ENCODE assay signal across 1 cellular context in genomic region chr6:4620284-4621228, GRCh38.
A peak's percentile ranks its signal among the peaks of the same experiment; 100 is the strongest.
TF ChIP-seq lines count a peak whose summit lies in the region.

No MANE protein-coding gene starts in this region.

TF ChIP-seq in K562, 482 proteins besides CTCF, POLR2A, EP300 and RAD21 (continued from another document and continues in another):
- TF ChIP-seq, protein P1, sequence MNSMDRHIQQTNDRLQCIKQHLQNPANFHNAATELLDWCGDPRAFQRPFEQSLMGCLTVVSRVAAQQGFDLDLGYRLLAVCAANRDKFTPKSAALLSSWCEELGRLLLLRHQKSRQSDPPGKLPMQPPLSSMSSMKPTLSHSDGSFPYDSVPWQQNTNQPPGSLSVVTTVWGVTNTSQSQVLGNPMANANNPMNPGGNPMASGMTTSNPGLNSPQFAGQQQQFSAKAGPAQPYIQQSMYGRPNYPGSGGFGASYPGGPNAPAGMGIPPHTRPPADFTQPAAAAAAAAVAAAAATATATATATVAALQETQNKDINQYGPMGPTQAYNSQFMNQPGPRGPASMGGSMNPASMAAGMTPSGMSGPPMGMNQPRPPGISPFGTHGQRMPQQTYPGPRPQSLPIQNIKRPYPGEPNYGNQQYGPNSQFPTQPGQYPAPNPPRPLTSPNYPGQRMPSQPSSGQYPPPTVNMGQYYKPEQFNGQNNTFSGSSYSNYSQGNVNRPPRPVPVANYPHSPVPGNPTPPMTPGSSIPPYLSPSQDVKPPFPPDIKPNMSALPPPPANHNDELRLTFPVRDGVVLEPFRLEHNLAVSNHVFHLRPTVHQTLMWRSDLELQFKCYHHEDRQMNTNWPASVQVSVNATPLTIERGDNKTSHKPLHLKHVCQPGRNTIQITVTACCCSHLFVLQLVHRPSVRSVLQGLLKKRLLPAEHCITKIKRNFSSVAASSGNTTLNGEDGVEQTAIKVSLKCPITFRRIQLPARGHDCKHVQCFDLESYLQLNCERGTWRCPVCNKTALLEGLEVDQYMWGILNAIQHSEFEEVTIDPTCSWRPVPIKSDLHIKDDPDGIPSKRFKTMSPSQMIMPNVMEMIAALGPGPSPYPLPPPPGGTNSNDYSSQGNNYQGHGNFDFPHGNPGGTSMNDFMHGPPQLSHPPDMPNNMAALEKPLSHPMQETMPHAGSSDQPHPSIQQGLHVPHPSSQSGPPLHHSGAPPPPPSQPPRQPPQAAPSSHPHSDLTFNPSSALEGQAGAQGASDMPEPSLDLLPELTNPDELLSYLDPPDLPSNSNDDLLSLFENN (IDR thresholded peaks at IDR 0.05; ENCODE audit: low read depth in 2 of 2, low read length in 2 of 2): peak in 1 of 2 experiments; percentile 93; a peak in 2 of 4 replicates
- no peak for TF ChIP-seq KLF10 (CRISPR knock-in tag; IDR thresholded peaks at IDR 0.05)
- peak; percentile 66; the same call in 1 of the 2 replicates for TF ChIP-seq TARDBP (IDR thresholded peaks at IDR 0.05)
- no peak for TF ChIP-seq TSHZ1 (CRISPR knock-in tag; IDR thresholded peaks at IDR 0.05)
- TF ChIP-seq TEAD1 (CRISPR knock-in tag; IDR thresholded peaks at IDR 0.05): peak; percentile 61 to 69; a peak in 1 of 4 replicates
- TF ChIP-seq SMARCC2 (IDR thresholded peaks at IDR 0.05; ENCODE audit: low read depth): peak; percentile 84
- TF ChIP-seq TOE1 (IDR thresholded peaks at IDR 0.05; ENCODE audit: borderline replicate concordance): no peak
- TF ChIP-seq TOE1 (CRISPR knock-in tag; IDR thresholded peaks at IDR 0.05; ENCODE audit: borderline replicate concordance, low read depth): no peak
- TF ChIP-seq, protein P2, sequence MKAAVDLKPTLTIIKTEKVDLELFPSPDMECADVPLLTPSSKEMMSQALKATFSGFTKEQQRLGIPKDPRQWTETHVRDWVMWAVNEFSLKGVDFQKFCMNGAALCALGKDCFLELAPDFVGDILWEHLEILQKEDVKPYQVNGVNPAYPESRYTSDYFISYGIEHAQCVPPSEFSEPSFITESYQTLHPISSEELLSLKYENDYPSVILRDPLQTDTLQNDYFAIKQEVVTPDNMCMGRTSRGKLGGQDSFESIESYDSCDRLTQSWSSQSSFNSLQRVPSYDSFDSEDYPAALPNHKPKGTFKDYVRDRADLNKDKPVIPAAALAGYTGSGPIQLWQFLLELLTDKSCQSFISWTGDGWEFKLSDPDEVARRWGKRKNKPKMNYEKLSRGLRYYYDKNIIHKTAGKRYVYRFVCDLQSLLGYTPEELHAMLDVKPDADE (conservative IDR thresholded peaks at IDR 0.05; ENCODE audit: control insufficient read depth, low read depth, low read length): no peak
- TF ChIP-seq BRD9 (IDR thresholded peaks at IDR 0.05; ENCODE audit: low read depth, partially characterized antibody): peak; percentile 51
- TF ChIP-seq DEAF1 (CRISPR knock-in tag; IDR thresholded peaks at IDR 0.05): 0 out of 2 replicates have a peak, but pooled peaks have one; percentile 6
- no peak for TF ChIP-seq ZNF507 (tag; conservative IDR thresholded peaks at IDR 0.05)
- TF ChIP-seq ZNF445 (CRISPR knock-in tag; IDR thresholded peaks at IDR 0.05; ENCODE audit: low read depth): no peak
- no peak for TF ChIP-seq BRCA1 (IDR thresholded peaks at IDR 0.05)
- no peak for TF ChIP-seq BRCA1 (CRISPR knock-in tag; IDR thresholded peaks at IDR 0.05)
- peak; percentile 98 for TF ChIP-seq ARID1B (IDR thresholded peaks at IDR 0.05)
- TF ChIP-seq DIDO1 (tag; IDR thresholded peaks at IDR 0.05; ENCODE audit: low read depth): peak; percentile 15; the same call in 1 of the 2 replicates
- no peak for TF ChIP-seq ZKSCAN8 (CRISPR knock-in tag; IDR thresholded peaks at IDR 0.05)
- peak; percentile 90 for TF ChIP-seq MBD2 (IDR thresholded peaks at IDR 0.05; ENCODE audit: borderline replicate concordance, low read depth)
- TF ChIP-seq FUS (optimal IDR thresholded peaks at IDR 0.05; ENCODE audit: low read depth, low read length): no peak
- TF ChIP-seq ZBTB11 (CRISPR knock-in tag; IDR thresholded peaks at IDR 0.05): peak in 1 of 3 experiments; percentile 69; a peak in 2 of 6 replicates
- TF ChIP-seq HOXB6 (CRISPR knock-in tag; IDR thresholded peaks at IDR 0.05; ENCODE audit: borderline replicate concordance): no peak
- TF ChIP-seq, protein P3, sequence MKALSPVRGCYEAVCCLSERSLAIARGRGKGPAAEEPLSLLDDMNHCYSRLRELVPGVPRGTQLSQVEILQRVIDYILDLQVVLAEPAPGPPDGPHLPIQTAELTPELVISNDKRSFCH (CRISPR knock-in tag; IDR thresholded peaks at IDR 0.05): no peak
- TF ChIP-seq, protein P3 (tag; IDR thresholded peaks at IDR 0.05): peak; percentile 78
- peak; percentile 90 for TF ChIP-seq CC2D1A (IDR thresholded peaks at IDR 0.05)
- 0 out of 2 replicates have a peak, but pooled peaks have one; percentile 77 for TF ChIP-seq NR2C2 (CRISPR knock-in tag; IDR thresholded peaks at IDR 0.05)
- TF ChIP-seq NR2C2 (tag; IDR thresholded peaks at IDR 0.05): peak; percentile 95
- peak; percentile 97 for TF ChIP-seq GATA2 (CRISPR knock-in tag; IDR thresholded peaks at IDR 0.05)
- peak; percentile 87 for TF ChIP-seq FOXM1 (IDR thresholded peaks at IDR 0.05; ENCODE audit: low read depth)
- no peak for TF ChIP-seq FOXM1 (CRISPR knock-in tag; IDR thresholded peaks at IDR 0.05; ENCODE audit: low read depth)
- TF ChIP-seq CHD2 (IDR thresholded peaks at IDR 0.05; ENCODE audit: low read depth, low read length): no peak
- TF ChIP-seq GATAD2B (IDR thresholded peaks at IDR 0.05; ENCODE audit: borderline replicate concordance): peak; percentile 74; the same call in 1 of the 2 replicates
- TF ChIP-seq NCOR1 (IDR thresholded peaks at IDR 0.05): peak; percentile 98
- TF ChIP-seq ARNT (IDR thresholded peaks at IDR 0.05): peak; percentile 97 to 98
- peak; percentile 44 for TF ChIP-seq MAX (CRISPR knock-in tag; IDR thresholded peaks at IDR 0.05)
- peak; percentile 11; the same call in 1 of the 2 replicates for TF ChIP-seq BHLHE40 (IDR thresholded peaks at IDR 0.05; ENCODE audit: low read length)
- TF ChIP-seq ZNF311 (CRISPR knock-in tag; IDR thresholded peaks at IDR 0.05): peak; percentile 61; the same call in 1 of the 2 replicates
- no peak for TF ChIP-seq NFXL1 (CRISPR knock-in tag; IDR thresholded peaks at IDR 0.05)
- TF ChIP-seq ZEB2 (IDR thresholded peaks at IDR 0.05): peak; percentile 41; the same call in 1 of the 2 replicates
- TF ChIP-seq, protein P4, sequence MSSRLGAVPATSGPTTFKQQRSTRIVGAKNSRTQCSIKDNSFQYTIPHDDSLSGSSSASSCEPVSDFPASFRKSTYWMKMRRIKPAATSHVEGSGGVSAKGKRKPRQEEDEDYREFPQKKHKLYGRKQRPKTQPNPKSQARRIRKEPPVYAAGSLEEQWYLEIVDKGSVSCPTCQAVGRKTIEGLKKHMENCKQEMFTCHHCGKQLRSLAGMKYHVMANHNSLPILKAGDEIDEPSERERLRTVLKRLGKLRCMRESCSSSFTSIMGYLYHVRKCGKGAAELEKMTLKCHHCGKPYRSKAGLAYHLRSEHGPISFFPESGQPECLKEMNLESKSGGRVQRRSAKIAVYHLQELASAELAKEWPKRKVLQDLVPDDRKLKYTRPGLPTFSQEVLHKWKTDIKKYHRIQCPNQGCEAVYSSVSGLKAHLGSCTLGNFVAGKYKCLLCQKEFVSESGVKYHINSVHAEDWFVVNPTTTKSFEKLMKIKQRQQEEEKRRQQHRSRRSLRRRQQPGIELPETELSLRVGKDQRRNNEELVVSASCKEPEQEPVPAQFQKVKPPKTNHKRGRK (tag; IDR thresholded peaks at IDR 0.05): no peak
- TF ChIP-seq PCBP2 (IDR thresholded peaks at IDR 0.05; ENCODE audit: low read depth, low read length, poor library complexity, severe bottlenecking): no peak
- peak; percentile 56; the same call in 1 of the 2 replicates for TF ChIP-seq LCOR (CRISPR knock-in tag; IDR thresholded peaks at IDR 0.05)
- TF ChIP-seq, protein P5, sequence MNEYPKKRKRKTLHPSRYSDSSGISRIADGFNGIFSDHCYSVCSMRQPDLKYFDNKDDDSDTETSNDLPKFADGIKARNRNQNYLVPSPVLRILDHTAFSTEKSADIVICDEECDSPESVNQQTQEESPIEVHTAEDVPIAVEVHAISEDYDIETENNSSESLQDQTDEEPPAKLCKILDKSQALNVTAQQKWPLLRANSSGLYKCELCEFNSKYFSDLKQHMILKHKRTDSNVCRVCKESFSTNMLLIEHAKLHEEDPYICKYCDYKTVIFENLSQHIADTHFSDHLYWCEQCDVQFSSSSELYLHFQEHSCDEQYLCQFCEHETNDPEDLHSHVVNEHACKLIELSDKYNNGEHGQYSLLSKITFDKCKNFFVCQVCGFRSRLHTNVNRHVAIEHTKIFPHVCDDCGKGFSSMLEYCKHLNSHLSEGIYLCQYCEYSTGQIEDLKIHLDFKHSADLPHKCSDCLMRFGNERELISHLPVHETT (CRISPR knock-in tag; conservative IDR thresholded peaks at IDR 0.05 in 1 of 2, IDR thresholded peaks at IDR 0.05 in 1 of 2): peak in 1 of 2 experiments; percentile 71; a peak in 2 of 4 replicates
- peak; percentile 83; the same call in 1 of the 2 replicates for TF ChIP-seq MTA1 (IDR thresholded peaks at IDR 0.05; ENCODE audit: borderline replicate concordance)
- TF ChIP-seq KLF6 (CRISPR knock-in tag; IDR thresholded peaks at IDR 0.05; ENCODE audit: borderline replicate concordance): peak; percentile 11; the same call in 1 of the 2 replicates
- TF ChIP-seq DMBX1 (CRISPR knock-in tag; IDR thresholded peaks at IDR 0.05; ENCODE audit: borderline replicate concordance): peak; percentile 91
- TF ChIP-seq, protein P6, sequence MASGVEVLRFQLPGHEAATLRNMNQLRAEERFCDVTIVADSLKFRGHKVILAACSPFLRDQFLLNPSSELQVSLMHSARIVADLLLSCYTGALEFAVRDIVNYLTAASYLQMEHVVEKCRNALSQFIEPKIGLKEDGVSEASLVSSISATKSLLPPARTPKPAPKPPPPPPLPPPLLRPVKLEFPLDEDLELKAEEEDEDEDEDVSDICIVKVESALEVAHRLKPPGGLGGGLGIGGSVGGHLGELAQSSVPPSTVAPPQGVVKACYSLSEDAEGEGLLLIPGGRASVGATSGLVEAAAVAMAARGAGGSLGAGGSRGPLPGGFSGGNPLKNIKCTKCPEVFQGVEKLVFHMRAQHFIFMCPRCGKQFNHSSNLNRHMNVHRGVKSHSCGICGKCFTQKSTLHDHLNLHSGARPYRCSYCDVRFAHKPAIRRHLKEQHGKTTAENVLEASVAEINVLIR (CRISPR knock-in tag; IDR thresholded peaks at IDR 0.05): no peak
